ENCODE assay signal across 20 cellular contexts in the genomic region with DNA sequence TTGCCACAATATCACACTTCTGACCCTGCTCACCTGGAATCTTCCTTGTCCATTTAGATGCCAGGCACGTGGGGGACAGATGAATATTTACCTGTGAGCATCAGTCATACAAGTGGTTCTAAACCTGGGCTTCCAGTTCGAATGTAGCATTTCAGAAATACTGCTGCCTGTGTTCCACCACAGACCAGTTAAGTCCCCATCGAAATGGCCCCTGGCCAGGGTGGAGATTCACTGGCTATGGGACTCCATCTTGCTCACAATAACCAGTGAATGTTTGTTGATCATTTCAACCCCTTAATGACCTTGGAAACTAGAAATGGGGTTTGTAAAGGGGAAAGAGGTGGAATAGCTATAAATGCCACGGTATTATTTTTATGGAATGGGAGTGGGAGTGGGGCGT.
DNase-seq lines count a peak whose midpoint lies in the region; ATAC-seq and TF ChIP-seq lines count a peak whose summit lies in the region.
"Had no signal": no experiment of that assay in that cellular context is flagged by ENCODE, and none has a peak within 500 bp of the region (broad histone marks: within the 10 kb centered on the region; RNA-seq: fewer than 3 reads in every experiment).

No MANE protein-coding gene starts in this region.

- no peaks in the 10 kb centered on the region for H3K36me3 ChIP-seq in HUES48 (ENCODE audit: control insufficient read depth, insufficient read depth, low read length)
- no peaks in the 10 kb centered on the region for H3K36me3 ChIP-seq in endodermal cell (ENCODE audit: control insufficient read depth, insufficient read depth, low read length)
- H3K36me3 ChIP-seq in iPS-20b (ENCODE audit: insufficient read depth, low read depth, low read length): no peaks in the 10 kb centered on the region
- H3K36me3 ChIP-seq: HAP-1, SJCRH30 had no signal

- peaks cover 77% of the 10 kb centered on the region for H3K9me3 Mint-ChIP-seq in endodermal cell
- peaks cover 4% of the 10 kb centered on the region for H3K9me3 Mint-ChIP-seq in type B pancreatic cell
- H3K9me3 Mint-ChIP-seq: CD8-positive, alpha-beta T cell had no signal

- peak overlapping the region; percentile 4; the same call in 1 of the 2 replicates for H3K4me3 ChIP-seq in HUES48 (ENCODE audit: low read depth, low read length)
- H3K4me3 ChIP-seq in endodermal cell (ENCODE audit: low read length): no peak overlapping the region
- H3K4me3 ChIP-seq in iPS-20b (ENCODE audit: low read length): peak overlapping the region; percentile 49; the same call in 1 of the 2 replicates
- H3K4me3 ChIP-seq: GM12878, HAP-1, SJCRH30 had no signal

- H3K4me1 ChIP-seq in HUES48 (ENCODE audit: control insufficient read depth, insufficient read depth, low read length): peaks cover 26% of the 10 kb centered on the region
- H3K4me1 ChIP-seq in endodermal cell (ENCODE audit: control insufficient read depth, insufficient read depth, low read length): no peaks in the 10 kb centered on the region
- H3K4me1 ChIP-seq in iPS-20b (ENCODE audit: insufficient read depth, low read length): peaks cover 14% of the 10 kb centered on the region
- H3K4me1 ChIP-seq: HAP-1, SJCRH30 had no signal

- peak overlapping the region; percentile 87 for H3K27ac ChIP-seq in HUES48 (ENCODE audit: low read depth, low read length)
- H3K27ac ChIP-seq in endodermal cell (ENCODE audit: low read depth, low read length): no peak overlapping the region
- peak overlapping the region; percentile 87 for H3K27ac ChIP-seq in iPS-20b (ENCODE audit: low read length)
- H3K27ac ChIP-seq: SJCRH30 had no signal

- peaks cover 3% of the 10 kb centered on the region for H3K36me3 Mint-ChIP-seq in endodermal cell (ENCODE audit: low read depth)
- H3K36me3 Mint-ChIP-seq in type B pancreatic cell: no peaks in the 10 kb centered on the region
- H3K36me3 Mint-ChIP-seq: CD8-positive, alpha-beta T cell had no signal

- intact Hi-C loops in Right ventricle myocardium superior (cut with DNase I): no loop called here

- H3K9ac ChIP-seq in HUES48 (ENCODE audit: low read depth, low read length): 0 out of 2 replicates have a peak overlapping the region, but pooled peaks have one; percentile 7
- no peak overlapping the region for H3K9ac ChIP-seq in endodermal cell (ENCODE audit: extremely low read depth, low read length, poor library complexity, severe bottlenecking)
- H3K9ac ChIP-seq in iPS-20b (ENCODE audit: low read depth, low read length): peak overlapping the region; percentile 63; the same call in 1 of the 2 replicates

- DNase-seq in endodermal cell (peak; percentile 63), type B pancreatic cell (ENCODE audit: extremely low spot score, unreplicated experiment) (peak; percentile 15), islet precursor cell (no peak), NCI-H748 (lab: John Stamatoyannopoulos, UW; ENCODE audit: unreplicated experiment) (no peak), Right ventricle myocardium superior (no peak)
- DNase-seq: CD8-positive, alpha-beta T cell; DND-41; Karpas-422; NCI-H1694; NCI-H2081; NCI-H2171; NCI-H345; NCI-H524; NCI-H82; SJCRH30 had no signal

- H3K27me3 ChIP-seq in HUES48 (ENCODE audit: control insufficient read depth, insufficient read depth, low read length) (no peaks in the 10 kb centered on the region), endodermal cell (ENCODE audit: control insufficient read depth, insufficient read depth, low read length, poor library complexity, severe bottlenecking) (no peaks in the 10 kb centered on the region), iPS-20b (ENCODE audit: insufficient read depth, low read length) (no peaks in the 10 kb centered on the region)
- H3K27me3 ChIP-seq: SJCRH30 had no signal

- no peaks in the 10 kb centered on the region for H3K27me3 Mint-ChIP-seq in endodermal cell (ENCODE audit: insufficient read depth)
- H3K27me3 Mint-ChIP-seq in type B pancreatic cell: no peaks in the 10 kb centered on the region

- TF ChIP-seq CTCF in endodermal cell (conservative IDR thresholded peaks at IDR 0.05) (no peak), type B pancreatic cell (conservative IDR thresholded peaks at IDR 0.05) (no peak)

- H3K4me3 Mint-ChIP-seq in endodermal cell (no peak overlapping the region), type B pancreatic cell (no peak overlapping the region)
- H3K4me3 Mint-ChIP-seq: CD8-positive, alpha-beta T cell had no signal

- 40% methylated on average over 1 to 5 of the region's 5 CpGs for WGBS in endodermal cell (ENCODE audit: insufficient coverage in 1 of 2, insufficient read length in 1 of 2), 2 experiments

- no peak for ATAC-seq in Right ventricle myocardium superior (ENCODE audit: poor library complexity)
- ATAC-seq: CD8-positive, alpha-beta T cell; GM12878; Panc1 had no signal

- peaks cover 12% of the 10 kb centered on the region for H3K4me1 Mint-ChIP-seq in endodermal cell
- H3K4me1 Mint-ChIP-seq in type B pancreatic cell (ENCODE audit: unreplicated experiment): no peaks in the 10 kb centered on the region

- H3K9me3 ChIP-seq in HUES48 (ENCODE audit: control insufficient read depth, insufficient read depth, low read length): no peaks in the 10 kb centered on the region
- no peaks in the 10 kb centered on the region for H3K9me3 ChIP-seq in endodermal cell (ENCODE audit: control insufficient read depth, low read length)
- H3K9me3 ChIP-seq in iPS-20b (ENCODE audit: insufficient read depth, low read depth, low read length): no peaks in the 10 kb centered on the region
- H3K9me3 ChIP-seq: HAP-1, SJCRH30 had no signal

- H3K27ac Mint-ChIP-seq in endodermal cell (peak overlapping the region; percentile 48), type B pancreatic cell (no peak overlapping the region)
- H3K27ac Mint-ChIP-seq: CD8-positive, alpha-beta T cell had no signal

Comparison
In these comparisons a context has a peak if more than half of its experiments do, and no peak if none do; other contexts are left out.
1. DNase-seq: peak in endodermal cell (single experiment) and type B pancreatic cell (single experiment); none in islet precursor cell (single experiment), NCI-H748 (single experiment) and Right ventricle myocardium superior (single experiment).